23 cellular contexts compared by ENCODE assay signal in genomic region chrX:137441711-137442110, GRCh38.
"Had no signal": no experiment of that assay in that cellular context is flagged by ENCODE, and none has a peak within 500 bp of the region (broad histone marks: within the 10 kb centered on the region; RNA-seq: fewer than 3 reads in every experiment).

No MANE protein-coding gene starts in this region.

- H3K9me3 ChIP-seq: suprapubic skin, testis, thoracic aorta, thyroid gland, transverse colon, upper lobe of right lung, vagina had no signal

- H3K4me3 ChIP-seq: stomach, suprapubic skin, testis, thoracic aorta, thyroid gland, tibial artery, tibial nerve, transverse colon, upper lobe of left lung, upper lobe of right lung, vagina had no signal

- DNase-seq: stimulated activated CD4-positive, alpha-beta T cell treated with anti-CD3 and anti-CD28 coated beads, Interleukin-2, amount 100 ng/mL, for 48 hours; stimulated activated CD4-positive, alpha-beta T cell treated with anti-CD3 and anti-CD28 coated beads, Interleukin-4, amount 100 ng/mL, for 1 hour; stimulated activated CD4-positive, alpha-beta T cell treated with anti-CD3 and anti-CD28 coated beads, Interleukin-4, amount 100 ng/mL, for 24 hours; stimulated activated CD4-positive, alpha-beta T cell treated with anti-CD3 and anti-CD28 coated beads, Interleukin-4, amount 100 ng/mL, for 4 hours; stimulated activated CD8-positive, alpha-beta memory T cell treated with anti-CD3 and anti-CD28 coated beads, Interleukin-4, amount 100 ng/mL, for 48 hours; stimulated activated naive B cell treated with anti-CD40 and anti-IgM and Interleukin-4, amounts not matched to agents 10 μg/mL and 1 μg/mL and 100 μg/mL, for 72 hours; stimulated activated naive CD4-positive, alpha-beta T cell; stimulated activated naive CD4-positive, alpha-beta T cell treated with Interleukin-2 at 50 U/mL for 16 hours; stimulated activated naive CD8-positive, alpha-beta T cell treated with anti-CD3 and anti-CD28 coated beads, Interleukin-15, amount 100 ng/mL, for 72 hours; stimulated activated naive CD8-positive, alpha-beta T cell treated with anti-CD3 and anti-CD28 coated beads, Interleukin-15, Interleukin-2, amounts not matched to agents 100 U/mL and 50 U/mL, for 24 hours; stomach; substantia nigra; testis; thyroid gland; tibial artery; transverse colon; trophoblast cell; upper lobe of right lung had no signal

- H3K36me3 ChIP-seq: stomach, suprapubic skin, thoracic aorta, thyroid gland, tibial artery, tibial nerve, transverse colon, upper lobe of left lung, upper lobe of right lung, vagina had no signal

- H3K27ac ChIP-seq: stomach, suprapubic skin, testis, thoracic aorta, thyroid gland, tibial artery, tibial nerve, transverse colon, upper lobe of left lung, upper lobe of right lung, vagina had no signal

- H3K27me3 ChIP-seq: stomach, suprapubic skin, testis, thyroid gland, tibial artery, tibial nerve, transverse colon, upper lobe of left lung, upper lobe of right lung, vagina had no signal

- H3K4me1 ChIP-seq: stomach, suprapubic skin, testis, thyroid gland, tibial artery, tibial nerve, transverse colon, upper lobe of left lung, upper lobe of right lung, vagina had no signal
